1 cellular context compared by ENCODE assay signal in genomic region chr15:90974216-90974615, GRCh38.
TF ChIP-seq lines count a peak whose summit lies in the region.

No MANE protein-coding gene starts in this region.

TF ChIP-seq in SK-N-SH, 30 proteins besides CTCF, POLR2A, EP300 and RAD21 (continued from another document):
- TF ChIP-seq MAX (IDR thresholded peaks at IDR 0.05; ENCODE audit: low read depth) (no peak), SMC3 (IDR thresholded peaks at IDR 0.05; ENCODE audit: low read depth, low read length) (no peak)
